In the genomic region with DNA sequence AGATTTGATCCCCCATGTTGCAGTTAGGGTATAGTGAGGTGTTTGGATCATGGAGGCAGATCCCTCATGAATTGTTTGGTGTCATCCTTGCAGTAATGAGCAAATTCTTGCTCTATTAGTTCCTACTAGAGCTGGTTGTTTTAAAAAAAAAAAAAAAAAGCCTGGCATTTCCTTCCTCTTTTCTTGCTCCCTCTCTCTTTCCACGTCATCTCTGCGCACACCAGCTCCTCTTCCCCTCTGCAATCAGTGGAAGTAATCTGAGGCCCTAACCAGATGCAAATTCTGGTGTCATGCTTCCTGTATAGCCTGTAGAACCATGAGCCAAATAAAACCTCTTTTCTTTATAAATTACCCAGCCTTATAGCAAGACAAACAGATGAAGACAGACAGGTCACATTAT, we compare ENCODE assay signal across 15 cellular contexts. TPM values are rescaled to one million over a fixed set of nuclear protein-coding genes. Genes with fewer than 3 reads are reported as not detected.
A peak's percentile ranks its signal among the peaks of the same experiment; 100 is the strongest.
DNase-seq lines count a peak whose midpoint lies in the region; ATAC-seq, FAIRE-seq and TF ChIP-seq lines count a peak whose summit lies in the region.
"Had no signal": no experiment of that assay in that cellular context is flagged by ENCODE, and none has a peak within 500 bp of the region (broad histone marks: within the 10 kb centered on the region; RNA-seq: fewer than 3 reads in every experiment).

No MANE protein-coding gene starts in this region.

- FAIRE-seq in GM12878 (lab: Jason Lieb, UNC), result no peak
- FAIRE-seq: kidney had no signal

- H3K79me2 ChIP-seq in GM12878 (ENCODE audit: control insufficient read depth, insufficient read depth, low read length), result no peaks in the 10 kb centered on the region

- no peaks in the 10 kb centered on the region; the same call in 2 of the 3 replicates for H3K9me3 ChIP-seq in GM12878 (replicated peaks; ENCODE audit: control insufficient read depth, insufficient read depth, low read length)

- H3K36me3 ChIP-seq in GM12878 (ENCODE audit: control insufficient read depth in 2 of 2, insufficient read depth in 2 of 2, low read length in 1 of 2), result no peaks in the 10 kb centered on the region

- no peak for TF ChIP-seq RAD21 in GM12878 (IDR thresholded peaks at IDR 0.05; ENCODE audit: insufficient read depth, low read depth, low read length)

- H3K4me2 ChIP-seq in GM12878 (ENCODE audit: control insufficient read depth, insufficient read depth), result no peak overlapping the region

- no peak overlapping the region for H3K27ac ChIP-seq in GM12878 (ENCODE audit: control insufficient read depth, insufficient read depth)
- H3K27ac ChIP-seq: skin epidermis had no signal

- no peaks in the 10 kb centered on the region for H3K9me3 Mint-ChIP-seq in activated T-helper 1 cell treated with anti-CD3 and anti-CD28 coated beads, Interleukin-12 subunit alpha, Interleukin-12 subunit beta, Interleukin-2, Interleukin-4 antibody, amounts not matched to agents 30 ng/mL and 10 ng/mL and 1 ng/mL, durations not matched to agents 14 hours and 24 hours and 36 hours
- H3K9me3 Mint-ChIP-seq: T-helper 1 cell treated with Interleukin-12 subunit alpha and Interleukin-12 subunit beta and Interleukin-4 antibody, amounts not matched to agents 30 μg/mL and 1 μg/mL, for 36 hours had no signal

- POLR2A ChIA-PET in GM12878 (lab: Charles Lee), result interaction anchor here (0.7 kb wide), 1 partner anchor 401 kb away, joined by 3 read pairs; no protein-coding TSS in a partner anchor

- peak; percentile 70 for ATAC-seq in GM18499 (IDR thresholded peaks at IDR 0.05; ENCODE audit: insufficient read depth, unreplicated experiment)
- ATAC-seq in GM21515 (IDR thresholded peaks at IDR 0.05; ENCODE audit: unreplicated experiment), result peak; percentile 68
- peak; percentile 50 for ATAC-seq in GM12878

- no peak overlapping the region for H3K27ac Mint-ChIP-seq in activated T-helper 1 cell treated with anti-CD3 and anti-CD28 coated beads, Interleukin-12 subunit alpha, Interleukin-12 subunit beta, Interleukin-2, Interleukin-4 antibody, amounts not matched to agents 30 ng/mL and 10 ng/mL and 1 ng/mL, durations not matched to agents 14 hours and 24 hours and 36 hours
- H3K27ac Mint-ChIP-seq: activated naive CD8-positive, alpha-beta T cell treated with anti-CD3 and anti-CD28 coated beads, Interleukin-2, amount 10 ng/mL, durations not matched to agents 7 days and 5 days; T-helper 1 cell treated with Interleukin-12 subunit alpha and Interleukin-12 subunit beta and Interleukin-4 antibody, amounts not matched to agents 30 μg/mL and 1 μg/mL, for 36 hours had no signal

- TF ChIP-seq CTCF in GM12878 (IDR thresholded peaks at IDR 0.05 in 2 of 3, conservative IDR thresholded peaks at IDR 0.05 in 1 of 3; ENCODE audit: control insufficient read depth in 2 of 3, extremely low read depth in 1 of 3, insufficient read depth in 1 of 3, low read depth in 3 of 3, low read length in 3 of 3), result no peak

- H3K9ac ChIP-seq in GM12878 (ENCODE audit: control insufficient read depth, insufficient read depth, low read length), result no peak overlapping the region

- no peaks in the 10 kb centered on the region for H4K20me1 ChIP-seq in GM12878 (ENCODE audit: control insufficient read depth, insufficient read depth)

- H3K4me1 Mint-ChIP-seq in activated T-helper 1 cell treated with anti-CD3 and anti-CD28 coated beads, Interleukin-12 subunit alpha, Interleukin-12 subunit beta, Interleukin-2, Interleukin-4 antibody, amounts not matched to agents 30 ng/mL and 10 ng/mL and 1 ng/mL, durations not matched to agents 14 hours and 24 hours and 36 hours (ENCODE audit: low read depth), result no peaks in the 10 kb centered on the region

- CTCF ChIA-PET in GM12878 (lab: Yijun Ruan, JAX), result no interaction called here

- H2AFZ ChIP-seq in GM12878 (ENCODE audit: control insufficient read depth, low read depth, low read length), result no peak overlapping the region

- no peak overlapping the region for H3K4me3 Mint-ChIP-seq in activated T-helper 1 cell treated with anti-CD3 and anti-CD28 coated beads, Interleukin-12 subunit alpha, Interleukin-12 subunit beta, Interleukin-2, Interleukin-4 antibody, amounts not matched to agents 30 ng/mL and 10 ng/mL and 1 ng/mL, durations not matched to agents 14 hours and 24 hours and 36 hours
- H3K4me3 Mint-ChIP-seq: activated naive CD8-positive, alpha-beta T cell treated with anti-CD3 and anti-CD28 coated beads, Interleukin-2, amount 10 ng/mL, durations not matched to agents 7 days and 5 days; T-helper 1 cell treated with Interleukin-12 subunit alpha and Interleukin-12 subunit beta and Interleukin-4 antibody, amounts not matched to agents 30 μg/mL and 1 μg/mL, for 36 hours had no signal

- no peak overlapping the region for H3K4me3 ChIP-seq in GM12878
- H3K4me3 ChIP-seq: skin epidermis had no signal

- in situ Hi-C loops in KBM-7 (cut with MboI; ENCODE audit: low pct_unique_long_range_greater_than_20kb, low sequenced_read_pairs) (no loop called here), GM12878 (cut with MboI) (no loop called here)

- H3K4me1 ChIP-seq in GM12878 (ENCODE audit: control insufficient read depth, insufficient read depth, low read length), result no peaks in the 10 kb centered on the region

- BruUV-seq in GM12878 (replicated peaks; lab: Mats Ljungman, UMichigan), result no TSS peak

- no peak for TF ChIP-seq EP300 in GM12878 (IDR thresholded peaks at IDR 0.05; ENCODE audit: borderline replicate concordance in 1 of 2, control insufficient read depth in 1 of 2, low read depth in 2 of 2, low read length in 2 of 2)

- H3K36me3 Mint-ChIP-seq in activated T-helper 1 cell treated with anti-CD3 and anti-CD28 coated beads, Interleukin-12 subunit alpha, Interleukin-12 subunit beta, Interleukin-2, Interleukin-4 antibody, amounts not matched to agents 30 ng/mL and 10 ng/mL and 1 ng/mL, durations not matched to agents 14 hours and 24 hours and 36 hours (ENCODE audit: low read depth), result peaks cover 1% of the 10 kb centered on the region
- H3K36me3 Mint-ChIP-seq: activated naive CD8-positive, alpha-beta T cell treated with anti-CD3 and anti-CD28 coated beads, Interleukin-2, amount 10 ng/mL, durations not matched to agents 7 days and 5 days had no signal

- intact Hi-C loops in GM12878 (cut with micrococcal nuclease; ENCODE audit: unreplicated experiment), result no loop called here
- intact Hi-C loops in activated T-helper 1 cell treated with anti-CD3 and anti-CD28 coated beads, Interleukin-12 subunit alpha, Interleukin-12 subunit beta, Interleukin-2, Interleukin-4 antibody, amounts not matched to agents 30 ng/mL and 10 ng/mL and 1 ng/mL, durations not matched to agents 14 hours and 24 hours and 36 hours (cut with micrococcal nuclease), result no loop called here

- SMC1A ChIA-PET in GM12878 (lab: Charles Lee; ENCODE audit: uncharacterized antibody, unreplicated experiment), result no interaction called here

- H3K27me3 ChIP-seq in GM12878 (replicated peaks in 1 of 2; ENCODE audit: control insufficient read depth in 2 of 2, insufficient read depth in 2 of 2, low read length in 1 of 2), result no peaks in the 10 kb centered on the region

- TF ChIP-seq POLR2A in GM12878 (IDR thresholded peaks at IDR 0.05; ENCODE audit: low read depth, low read length), result no peak

- RAD21 ChIA-PET in GM12878 (lab: Charles Lee; ENCODE audit: unreplicated experiment), result no interaction called here

- no peaks in the 10 kb centered on the region for H3K27me3 Mint-ChIP-seq in activated T-helper 1 cell treated with anti-CD3 and anti-CD28 coated beads, Interleukin-12 subunit alpha, Interleukin-12 subunit beta, Interleukin-2, Interleukin-4 antibody, amounts not matched to agents 30 ng/mL and 10 ng/mL and 1 ng/mL, durations not matched to agents 14 hours and 24 hours and 36 hours (ENCODE audit: insufficient read depth)

- 25% methylated on average over 2 of the region's 2 CpGs for WGBS in GM12878 (ENCODE audit: insufficient coverage, insufficient replicate concordance, low lambda C conversion rate, missing lambda C conversion rate)

- DNase-seq in KBM-7 (peak; percentile 90), GM12878 (ENCODE audit: low read depth, low spot score) (no peak), iPS-NIHi11 (ENCODE audit: low spot score) (no peak), midbrain (lab: John Stamatoyannopoulos, UW) (no peak), cortex of kidney (lab: John Stamatoyannopoulos, UW) (no peak)
- no peak for DNase-seq in activated T-helper 1 cell treated with anti-CD3 and anti-CD28 coated beads, Interleukin-12 subunit alpha, Interleukin-12 subunit beta, Interleukin-2, Interleukin-4 antibody, amounts not matched to agents 30 ng/mL and 10 ng/mL and 1 ng/mL, durations not matched to agents 14 hours and 24 hours and 36 hours (ENCODE audit: low spot score)
- DNase-seq: activated naive CD8-positive, alpha-beta T cell treated with anti-CD3 and anti-CD28 coated beads, Interleukin-2, amount 10 ng/mL, durations not matched to agents 7 days and 5 days; EL; kidney; NCI-H1436; NCI-H82 had no signal

TF ChIP-seq in GM12878, 131 proteins besides CTCF, POLR2A, EP300 and RAD21 (continues in another document):
- TF ChIP-seq CREB1 (IDR thresholded peaks at IDR 0.05; ENCODE audit: low read depth), result no peak

RNA-seq across cellular contexts. Expression of a gene that starts 24.5 kb away (rescaled TPM):
- 15.1 and 16.3 TPM in 2 replicates for total RNA-seq in GM12878 (2013; cell fraction: nucleolus; rRNA removed)
- total RNA-seq in GM12878 (2014; rRNA removed) (3.2 and 4.0 TPM in 2 replicates), GM12878 (2014; rRNA removed; fragmentation: Illumina TruSeq; extraction: Trizol) (3.8 and 4.8 TPM in 2 replicates), GM12878 (2021) (2.0 and 2.3 TPM in 2 replicates)
- 0.30 TPM for polyA plus RNA-seq in GM12878 (2011; ENCODE audit: low read depth)
- polyA plus RNA-seq in GM12878 (2011; rRNA removed) (1.4 and 3.3 TPM in 2 replicates), GM12878 (2014; fragmentation: Illumina TruSeq; extraction: Trizol) (3.4 TPM in 2 replicates), GM12878 (2014; fragmentation: Nextera tagmentation; extraction: Ambion mirVana) (under 1 TPM; 0.43 to 0.82 TPM), GM12878 (2014; rRNA removed) (3.0 and 3.1 TPM in 2 replicates), GM12878 (2016; fragmentation: Nextera tagmentation; extraction: Ambion mirVana) (1 to 10 TPM; 2.4 to 3.1 TPM)
- polyA plus RNA-seq in GM12878 (2011; cell fraction: cytosol; rRNA removed), result 0.69 and 0.74 TPM in 2 replicates
- 1.9 and 2.8 TPM in 2 replicates for polyA plus RNA-seq in GM12878 (2011; cell fraction: nucleus; rRNA removed)
- 0.05 and 0.15 TPM in 2 replicates for polyA plus RNA-seq in GM12878 (2012)
- polyA minus RNA-seq in GM12878 (2011; rRNA and poly(A)+ RNA removed), result 3.4 and 4.6 TPM in 2 replicates
- polyA minus RNA-seq in GM12878 (2011; cell fraction: cytosol; rRNA and poly(A)+ RNA removed), result 0.42 TPM in 1 of 2 replicates, not detected in the other
- polyA minus RNA-seq in GM12878 (2011; cell fraction: nucleus; rRNA and poly(A)+ RNA removed), result 1.3 and 1.7 TPM in 2 replicates
- 1.5 and 1.6 TPM in 2 replicates for total RNA-seq in activated T-helper 1 cell treated with anti-CD3 and anti-CD28 coated beads, Interleukin-12 subunit alpha, Interleukin-12 subunit beta, Interleukin-2, Interleukin-4 antibody, amounts not matched to agents 30 ng/mL and 10 ng/mL and 1 ng/mL, durations not matched to agents 14 hours and 24 hours and 36 hours
